In the genomic region with DNA sequence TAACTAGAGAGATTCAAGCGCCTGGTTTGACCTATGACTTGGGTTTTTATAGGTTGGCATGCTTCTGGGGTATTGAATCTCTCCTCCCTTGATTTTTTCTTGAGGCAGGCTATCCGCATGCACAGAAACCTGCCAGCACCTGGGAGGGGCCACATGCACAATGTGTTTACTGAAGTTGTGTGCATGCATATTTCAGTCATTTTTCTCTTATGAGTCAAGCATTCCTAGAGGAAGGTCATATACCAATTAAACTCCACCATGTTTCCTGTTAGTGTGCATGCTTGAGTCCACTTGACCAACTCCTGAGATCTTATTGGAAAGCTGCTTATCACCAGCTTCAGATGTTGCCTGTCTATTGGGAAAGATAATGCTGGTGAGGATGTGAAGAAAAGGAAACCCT, we compare ENCODE assay signal across 19 cellular contexts.
DNase-seq lines count a peak whose midpoint lies in the region; TF ChIP-seq lines count a peak whose summit lies in the region.
"Had no signal": no experiment of that assay in that cellular context is flagged by ENCODE, and none has a peak within 500 bp of the region (broad histone marks: within the 10 kb centered on the region; RNA-seq: fewer than 3 reads in every experiment).

No MANE protein-coding gene starts in this region.

- no peak overlapping the region for H3K4me3 ChIP-seq in kidney epithelial cell (ENCODE audit: low read depth, low read length)
- H3K4me3 ChIP-seq: GM23338 had no signal

- TF ChIP-seq CTCF in kidney epithelial cell (IDR thresholded peaks at IDR 0.05; ENCODE audit: insufficient read depth, low read length, poor library complexity, severe bottlenecking), result no peak

- no peaks in the 10 kb centered on the region for H3K36me3 ChIP-seq in kidney epithelial cell (ENCODE audit: control insufficient read depth, insufficient read depth, low read length)
- H3K36me3 ChIP-seq: BE2C had no signal

- DNase-seq in A172 (ENCODE audit: low spot score) (peak; percentile 38), M059J (ENCODE audit: low read depth) (peak; percentile 68), astrocyte of the hippocampus (ENCODE audit: low read depth, low spot score) (peak; percentile 2), kidney epithelial cell (ENCODE audit: low read depth) (peak; percentile 31), OCI-M2 (lab: John Stamatoyannopoulos, UW; ENCODE audit: unreplicated experiment) (no peak), NCI-H526 treated with DMSO at 0.1 percent for 48 hours (lab: John Stamatoyannopoulos, UW) (no peak), NCI-H82 treated with DMSO at 0.1 percent for 48 hours (lab: John Stamatoyannopoulos, UW; ENCODE audit: unreplicated experiment) (no peak)
- no peak for DNase-seq in stimulated activated CD4-positive, alpha-beta T cell treated with anti-CD3 and anti-CD28 coated beads, Interleukin-15, amount 100 ng/mL, for 24 hours
- DNase-seq: BE2C; CD4-positive, CD25-positive, alpha-beta regulatory T cell; COR-L47; DMS153; EL; KBM-7; NCI-H1417; NCI-H187; NCI-H226; NCI-H524 had no signal

- H3K27me3 ChIP-seq in kidney epithelial cell (ENCODE audit: control insufficient read depth, insufficient read depth, low read length), result no peaks in the 10 kb centered on the region
- H3K27me3 ChIP-seq: BE2C had no signal

Comparison
In these comparisons a context has a peak if more than half of its experiments do, and no peak if none do; other contexts are left out.
1. DNase-seq: peak in A172 (single experiment), M059J (single experiment), astrocyte of the hippocampus (single experiment) and kidney epithelial cell (single experiment); none in OCI-M2 (single experiment), NCI-H526 treated with DMSO at 0.1 percent for 48 hours (single experiment), NCI-H82 treated with DMSO at 0.1 percent for 48 hours (single experiment) and stimulated activated CD4-positive, alpha-beta T cell treated with anti-CD3 and anti-CD28 coated beads, Interleukin-15, amount 100 ng/mL, for 24 hours (single experiment).